35 cellular contexts compared by ENCODE assay signal in the genomic region with DNA sequence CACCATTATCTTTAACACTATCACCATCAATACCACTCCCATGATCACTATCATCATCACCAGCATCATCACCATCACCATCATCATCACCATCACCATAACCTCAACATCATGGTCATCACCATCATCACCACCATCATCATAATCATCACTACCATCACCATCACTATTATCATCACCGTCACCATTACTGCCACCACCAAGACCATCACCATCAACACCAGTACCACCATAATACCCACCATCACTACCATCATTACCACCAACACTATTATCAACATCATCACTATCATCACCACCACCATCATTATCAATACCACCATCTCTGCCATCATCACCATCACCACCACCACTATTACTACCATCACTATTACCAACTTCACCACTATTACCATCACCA. TPM values are rescaled to one million over a fixed set of nuclear protein-coding genes. Genes with fewer than 3 reads are reported as not detected.
"Had no signal": no experiment of that assay in that cellular context is flagged by ENCODE, and none has a peak within 500 bp of the region (broad histone marks: within the 10 kb centered on the region; RNA-seq: fewer than 3 reads in every experiment).

No MANE protein-coding gene starts in this region.

- DNase-seq: naive B cell; naive thymus-derived CD8-positive, alpha-beta T cell; nephron progenitor cell; nucleus accumbens; pancreas; retina; stimulated activated CD4-positive, alpha-beta T cell treated with anti-CD3 and anti-CD28 coated beads, Interleukin-15, amount 100 ng/mL, for 24 hours; stimulated activated CD4-positive, alpha-beta T cell treated with anti-CD3 and anti-CD28 coated beads, Interleukin-2, amount 100 ng/mL, for 24 hours; stimulated activated CD4-positive, alpha-beta T cell treated with anti-CD3 and anti-CD28 coated beads, Interleukin-2, amount 100 ng/mL, for 48 hours; stimulated activated CD4-positive, alpha-beta T cell treated with anti-CD3 and anti-CD28 coated beads, Interleukin-4, amount 100 ng/mL, for 24 hours; stimulated activated naive B cell treated with anti-CD40 and anti-IgM and Interleukin-4, amounts not matched to agents 10 μg/mL and 1 μg/mL and 100 μg/mL, for 72 hours; stimulated activated naive CD4-positive, alpha-beta T cell treated with Interleukin-2 at 50 U/mL for 16 hours; stomach; thyroid gland; trophoblast cell; upper lobe of left lung; uterus had no signal

- FAIRE-seq: pancreas had no signal

- H3K27ac Mint-ChIP-seq: naive B cell; naive thymus-derived CD8-positive, alpha-beta T cell; natural killer cell treated with Interleukin-12 subunit alpha and Interleukin-12 subunit beta and Interleukin-15 and Interleukin-18, amount 100 ng/mL, for 72 hours; nephron progenitor cell; stimulated activated effector memory CD8-positive, alpha-beta T cell treated with anti-CD3 and anti-CD28 coated beads, Interleukin-12 subunit alpha, Interleukin-12 subunit beta, amount 100 ng/mL, for 72 hours; stimulated activated naive B cell treated with anti-CD40 and anti-IgM and Interleukin-4, amounts not matched to agents 10 μg/mL and 1 μg/mL and 100 μg/mL, for 72 hours; stimulated activated naive CD8-positive, alpha-beta T cell treated with anti-CD3 and anti-CD28 coated beads, Interleukin-15, Interleukin-2, amounts not matched to agents 100 ng/mL and 50 ng/mL, for 24 hours had no signal

- H3K4me3 Mint-ChIP-seq: naive B cell; naive thymus-derived CD8-positive, alpha-beta T cell; natural killer cell treated with Interleukin-12 subunit alpha and Interleukin-12 subunit beta and Interleukin-15 and Interleukin-18, amount 100 ng/mL, for 72 hours; nephron progenitor cell; neural crest cell; stimulated activated effector memory CD8-positive, alpha-beta T cell treated with anti-CD3 and anti-CD28 coated beads, Interleukin-12 subunit alpha, Interleukin-12 subunit beta, amount 100 ng/mL, for 72 hours; stimulated activated naive B cell treated with anti-CD40 and anti-IgM and Interleukin-4, amounts not matched to agents 10 μg/mL and 1 μg/mL and 100 μg/mL, for 72 hours; stimulated activated naive CD8-positive, alpha-beta T cell treated with anti-CD3 and anti-CD28 coated beads, Interleukin-15, Interleukin-2, amounts not matched to agents 100 ng/mL and 50 ng/mL, for 24 hours had no signal

- H3K27ac ChIP-seq: neutrophil, pancreas, prostate gland, right atrium auricular region, skin epidermis, stomach, thoracic aorta, thyroid gland, tibial nerve, upper lobe of left lung, uterus had no signal

- H3K27me3 Mint-ChIP-seq: stimulated activated naive B cell treated with anti-CD40 and anti-IgM and Interleukin-4, amounts not matched to agents 10 μg/mL and 1 μg/mL and 100 μg/mL, for 72 hours had no signal

- H3K4me3 ChIP-seq: pancreas, prostate gland, right atrium auricular region, skin epidermis, stomach, thoracic aorta, thyroid gland, tibial nerve, upper lobe of left lung, uterus had no signal

- H3K9me3 ChIP-seq: neutrophil, pancreas, prostate gland, stomach, thoracic aorta, thyroid gland, tibial nerve, upper lobe of left lung, uterus had no signal

- H3K9me3 Mint-ChIP-seq: natural killer cell treated with Interleukin-12 subunit alpha and Interleukin-12 subunit beta and Interleukin-15 and Interleukin-18, amount 100 ng/mL, for 72 hours; neural crest cell; stimulated activated effector memory CD8-positive, alpha-beta T cell treated with anti-CD3 and anti-CD28 coated beads, Interleukin-12 subunit alpha, Interleukin-12 subunit beta, amount 100 ng/mL, for 72 hours; stimulated activated naive B cell treated with anti-CD40 and anti-IgM and Interleukin-4, amounts not matched to agents 10 μg/mL and 1 μg/mL and 100 μg/mL, for 72 hours; stimulated activated naive CD8-positive, alpha-beta T cell treated with anti-CD3 and anti-CD28 coated beads, Interleukin-15, Interleukin-2, amounts not matched to agents 100 ng/mL and 50 ng/mL, for 24 hours had no signal

- H3K27me3 ChIP-seq: neutrophil, right atrium auricular region, thyroid gland, tibial nerve, upper lobe of left lung, uterus had no signal

- H3K4me1 ChIP-seq: pancreas, prostate gland, right atrium auricular region, stomach, thyroid gland, upper lobe of left lung, uterus had no signal

- ATAC-seq: naive thymus-derived CD8-positive, alpha-beta T cell; natural killer cell treated with Interleukin-12 subunit alpha and Interleukin-12 subunit beta and Interleukin-15 and Interleukin-18, amount 100 ng/mL, for 72 hours; pancreas; sciatic nerve; stimulated activated effector memory CD8-positive, alpha-beta T cell treated with anti-CD3 and anti-CD28 coated beads, Interleukin-12 subunit alpha, Interleukin-12 subunit beta, amount 100 ng/mL, for 72 hours; stimulated activated naive B cell treated with anti-CD40 and anti-IgM and Interleukin-4, amounts not matched to agents 10 μg/mL and 1 μg/mL and 100 μg/mL, for 72 hours had no signal

- H3K36me3 Mint-ChIP-seq: naive B cell; naive thymus-derived CD8-positive, alpha-beta T cell; natural killer cell treated with Interleukin-12 subunit alpha and Interleukin-12 subunit beta and Interleukin-15 and Interleukin-18, amount 100 ng/mL, for 72 hours; stimulated activated effector memory CD8-positive, alpha-beta T cell treated with anti-CD3 and anti-CD28 coated beads, Interleukin-12 subunit alpha, Interleukin-12 subunit beta, amount 100 ng/mL, for 72 hours; stimulated activated naive B cell treated with anti-CD40 and anti-IgM and Interleukin-4, amounts not matched to agents 10 μg/mL and 1 μg/mL and 100 μg/mL, for 72 hours had no signal

- H3K36me3 ChIP-seq: neutrophil, pancreas, prostate gland, right atrium auricular region, stomach, thoracic aorta, thyroid gland, tibial nerve, upper lobe of left lung, uterus had no signal

- H3K4me1 Mint-ChIP-seq: naive B cell; neural crest cell; stimulated activated effector memory CD8-positive, alpha-beta T cell treated with anti-CD3 and anti-CD28 coated beads, Interleukin-12 subunit alpha, Interleukin-12 subunit beta, amount 100 ng/mL, for 72 hours; stimulated activated naive B cell treated with anti-CD40 and anti-IgM and Interleukin-4, amounts not matched to agents 10 μg/mL and 1 μg/mL and 100 μg/mL, for 72 hours had no signal

RNA-seq across cellular contexts. Expression of a gene that starts 32.7 kb away (rescaled TPM):
- total RNA-seq: naive thymus-derived CD8-positive, alpha-beta T cell; natural killer cell treated with Interleukin-12 subunit alpha and Interleukin-12 subunit beta and Interleukin-15 and Interleukin-18, amount 100 ng/mL, for 72 hours; neural crest cell; omental fat pad; osteocyte; pancreas; posterior vena cava; right atrium auricular region; stomach; subcutaneous adipose tissue; temporal lobe; thoracic aorta; thyroid gland; upper lobe of left lung; ureter; uterus had no signal
- polyA plus RNA-seq: naive thymus-derived CD8-positive, alpha-beta T cell had no signal

RNA-seq across cellular contexts. Expression of a gene that starts 43.1 kb away (rescaled TPM):
- total RNA-seq: naive thymus-derived CD8-positive, alpha-beta T cell; natural killer cell treated with Interleukin-12 subunit alpha and Interleukin-12 subunit beta and Interleukin-15 and Interleukin-18, amount 100 ng/mL, for 72 hours; neural crest cell; osteocyte; prostate gland; pulmonary artery endothelial cell; right atrium auricular region; sciatic nerve; subcutaneous adipose tissue; temporal lobe; thoracic aorta; thyroid gland; ureter; uterus had no signal
- polyA plus RNA-seq: naive thymus-derived CD8-positive, alpha-beta T cell had no signal
